29 cellular contexts compared by ENCODE assay signal in genomic region chr22:42881298-42881697, GRCh38.
"Had no signal": no experiment of that assay in that cellular context is flagged by ENCODE, and none has a peak within 500 bp of the region (broad histone marks: within the 10 kb centered on the region; RNA-seq: fewer than 3 reads in every experiment).

No MANE protein-coding gene starts in this region.

- H3K4me1 Mint-ChIP-seq: activated CD4-positive, alpha-beta T cell treated with anti-CD3 and anti-CD28 coated beads for 36 hours; activated naive CD8-positive, alpha-beta T cell treated with anti-CD3 and anti-CD28 coated beads, Interleukin-2, amount 10 ng/mL, durations not matched to agents 7 days and 5 days; neural crest cell; stimulated activated naive CD8-positive, alpha-beta T cell treated with anti-CD3 and anti-CD28 coated beads, Interleukin-15, amount 100 ng/mL, for 72 hours had no signal

- H3K9me3 Mint-ChIP-seq: activated naive CD8-positive, alpha-beta T cell treated with anti-CD3 and anti-CD28 coated beads, Interleukin-2, amount 10 ng/mL, durations not matched to agents 7 days and 5 days; endodermal cell; memory B cell; naive thymus-derived CD8-positive, alpha-beta T cell; neural crest cell; stimulated activated naive CD8-positive, alpha-beta T cell treated with anti-CD3 and anti-CD28 coated beads, Interleukin-15, amount 100 ng/mL, for 72 hours had no signal

- ATAC-seq: activated CD4-positive, alpha-beta T cell treated with anti-CD3 and anti-CD28 coated beads for 36 hours; activated CD8-positive, alpha-beta T cell treated with anti-CD3 and anti-CD28 coated beads, Interleukin-2, amount 10 ng/mL, durations not matched to agents 7 days and 5 days; esophagus mucosa; left lung; naive thymus-derived CD8-positive, alpha-beta T cell; right cardiac atrium; stimulated activated naive CD8-positive, alpha-beta T cell treated with anti-CD3 and anti-CD28 coated beads, Interleukin-15, amount 100 ng/mL, for 72 hours had no signal

- H3K9me3 ChIP-seq: breast epithelium, heart left ventricle, left lung, thyroid gland, upper lobe of left lung, vagina had no signal

- DNase-seq: activated CD4-positive, alpha-beta T cell treated with anti-CD3 and anti-CD28 coated beads for 36 hours; activated CD4-positive, CD25-positive, alpha-beta regulatory T cell; activated CD8-positive, alpha-beta T cell treated with anti-CD3 and anti-CD28 coated beads, Interleukin-2, amount 10 ng/mL, durations not matched to agents 7 days and 5 days; activated effector memory CD4-positive, alpha-beta T cell treated with Interleukin-2 at 50 U/mL for 16 hours; activated naive CD4-positive, alpha-beta T cell treated with Interleukin-2 at 50 U/mL for 16 hours; activated naive CD8-positive, alpha-beta T cell treated with anti-CD3 and anti-CD28 coated beads, Interleukin-2, amount 10 ng/mL, durations not matched to agents 7 days and 5 days; amniotic stem cell; central memory CD4-positive, alpha-beta T cell; foreskin fibroblast; heart left ventricle; left lung; midbrain; naive thymus-derived CD8-positive, alpha-beta T cell; nucleus accumbens; stimulated activated CD4-positive, alpha-beta T cell treated with anti-CD3 and anti-CD28 coated beads, Interleukin-12 subunit alpha, Interleukin-12 subunit beta, amount 100 ng/mL, for 4 hours; stimulated activated CD4-positive, alpha-beta T cell treated with anti-CD3 and anti-CD28 coated beads, Interleukin-4, amount 100 ng/mL, for 1 hour; stimulated activated naive CD8-positive, alpha-beta T cell treated with anti-CD3 and anti-CD28 coated beads, Interleukin-15, amount 100 ng/mL, for 72 hours; T-helper 9 cell; thyroid gland; upper lobe of left lung had no signal

- H3K36me3 ChIP-seq: breast epithelium had no signal

- H3K27me3 Mint-ChIP-seq: activated CD4-positive, alpha-beta T cell treated with anti-CD3 and anti-CD28 coated beads for 36 hours; activated naive CD8-positive, alpha-beta T cell treated with anti-CD3 and anti-CD28 coated beads, Interleukin-2, amount 10 ng/mL, durations not matched to agents 7 days and 5 days; memory B cell; naive thymus-derived CD8-positive, alpha-beta T cell; stimulated activated naive CD8-positive, alpha-beta T cell treated with anti-CD3 and anti-CD28 coated beads, Interleukin-15, amount 100 ng/mL, for 72 hours had no signal

- H3K4me1 ChIP-seq: breast epithelium, vagina had no signal

- H3K4me3 Mint-ChIP-seq: activated CD4-positive, alpha-beta T cell treated with anti-CD3 and anti-CD28 coated beads for 36 hours; activated CD8-positive, alpha-beta T cell treated with anti-CD3 and anti-CD28 coated beads, Interleukin-2, amount 10 ng/mL, durations not matched to agents 7 days and 5 days; activated naive CD8-positive, alpha-beta T cell treated with anti-CD3 and anti-CD28 coated beads, Interleukin-2, amount 10 ng/mL, durations not matched to agents 7 days and 5 days; endodermal cell; memory B cell; naive thymus-derived CD8-positive, alpha-beta T cell; neural crest cell; stimulated activated naive CD8-positive, alpha-beta T cell treated with anti-CD3 and anti-CD28 coated beads, Interleukin-15, amount 100 ng/mL, for 72 hours had no signal

- H3K4me3 ChIP-seq: breast epithelium, heart left ventricle, left lung, SK-N-MC, skin epidermis, thyroid gland, upper lobe of left lung, vagina had no signal

- H3K27ac ChIP-seq: breast epithelium, left lung, SK-N-MC, skin epidermis, thyroid gland, upper lobe of left lung, vagina had no signal

- H3K27ac Mint-ChIP-seq: activated CD4-positive, alpha-beta T cell treated with anti-CD3 and anti-CD28 coated beads for 36 hours; activated CD8-positive, alpha-beta T cell treated with anti-CD3 and anti-CD28 coated beads, Interleukin-2, amount 10 ng/mL, durations not matched to agents 7 days and 5 days; activated naive CD8-positive, alpha-beta T cell treated with anti-CD3 and anti-CD28 coated beads, Interleukin-2, amount 10 ng/mL, durations not matched to agents 7 days and 5 days; endodermal cell; naive thymus-derived CD8-positive, alpha-beta T cell had no signal

- H3K27me3 ChIP-seq: breast epithelium, heart left ventricle, left lung, thyroid gland, upper lobe of left lung, vagina had no signal

- H3K36me3 Mint-ChIP-seq: activated naive CD8-positive, alpha-beta T cell treated with anti-CD3 and anti-CD28 coated beads, Interleukin-2, amount 10 ng/mL, durations not matched to agents 7 days and 5 days had no signal
